28 cellular contexts compared by ENCODE assay signal in the genomic region with DNA sequence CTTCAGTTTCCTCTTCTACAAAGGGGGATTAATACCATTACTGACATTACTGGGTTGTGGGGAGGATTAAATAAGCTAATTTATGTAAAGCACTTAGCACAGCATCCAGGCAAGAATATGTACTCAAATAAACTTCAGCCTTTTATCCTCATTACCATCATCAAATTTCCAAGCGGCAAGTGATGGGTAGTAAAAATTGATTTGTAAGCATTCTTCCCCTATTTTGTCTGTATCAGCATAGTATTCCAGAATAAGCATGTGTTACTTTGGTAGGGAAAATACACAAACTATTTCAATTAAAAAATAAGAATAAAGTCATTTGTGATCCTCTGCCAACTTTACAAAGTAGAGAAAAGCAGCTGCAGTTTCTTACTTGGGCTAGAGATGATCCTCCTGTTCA.
DNase-seq lines count a peak whose midpoint lies in the region; ATAC-seq, FAIRE-seq and TF ChIP-seq lines count a peak whose summit lies in the region.
"Had no signal": no experiment of that assay in that cellular context is flagged by ENCODE, and none has a peak within 500 bp of the region (broad histone marks: within the 10 kb centered on the region; RNA-seq: fewer than 3 reads in every experiment).

No MANE protein-coding gene starts in this region.

- no TSS peak for BruUV-seq in A673 (replicated peaks; lab: Mats Ljungman, UMichigan)

- intact Hi-C loops in A673 (cut with micrococcal nuclease; ENCODE audit: unreplicated experiment) = no loop called here
- intact Hi-C loops in CD8-positive, alpha-beta T cell (cut with DNase I, micrococcal nuclease) = no loop called here
- intact Hi-C loops in pancreas (cut with DNase I) = no loop called here

- no peaks in the 10 kb centered on the region for H3K27me3 ChIP-seq in A673 (replicated peaks; ENCODE audit: insufficient read depth, low read depth, low read length, poor library complexity)
- no peaks in the 10 kb centered on the region for H3K27me3 ChIP-seq in CD8-positive, alpha-beta T cell (ENCODE audit: insufficient read depth, low read length)
- H3K27me3 ChIP-seq in pancreas = no peaks in the 10 kb centered on the region
- H3K27me3 ChIP-seq: BE2C, BLaER1 had no signal

- TF ChIP-seq RAD21 in A549 (conservative IDR thresholded peaks at IDR 0.05 in 1 of 2, IDR thresholded peaks at IDR 0.05 in 1 of 2) = no peak

- POLR2A ChIA-PET in A549 (lab: Yijun Ruan, JAX) (no interaction called here), A673 (lab: Charles Lee; ENCODE audit: low non-redundant PET) (no interaction called here)
- POLR2A ChIA-PET in CD8-positive, alpha-beta T cell (lab: Charles Lee) = no interaction called here

- H3K4me1 Mint-ChIP-seq in CD8-positive, alpha-beta T cell (ENCODE audit: low read depth) = no peaks in the 10 kb centered on the region
- H3K4me1 Mint-ChIP-seq: CD14-positive monocyte; CD4-positive, alpha-beta memory T cell; CD4-positive, CD25-positive, alpha-beta regulatory T cell had no signal

- H3K27ac ChIP-seq in A549 (no peak overlapping the region), A673 (ENCODE audit: low read depth, low read length, poor library complexity, severe bottlenecking) (no peak overlapping the region), pancreas (no peak overlapping the region)
- no peak overlapping the region for H3K27ac ChIP-seq in CD8-positive, alpha-beta T cell (ENCODE audit: low read depth, low read length)
- H3K27ac ChIP-seq: BLaER1 had no signal

- H3K27ac Mint-ChIP-seq in CD8-positive, alpha-beta T cell = no peak overlapping the region
- H3K27ac Mint-ChIP-seq: CD14-positive monocyte; CD4-positive, alpha-beta memory T cell; CD4-positive, CD25-positive, alpha-beta regulatory T cell had no signal

- H3K36me3 Mint-ChIP-seq in CD8-positive, alpha-beta T cell = peaks cover 10% of the 10 kb centered on the region
- H3K36me3 Mint-ChIP-seq: CD14-positive monocyte had no signal

- FAIRE-seq in A549 (lab: Jason Lieb, UNC) = no peak
- FAIRE-seq in endometrium (lab: Jason Lieb, UNC) = peak; percentile 93
- FAIRE-seq in pancreas (lab: Jason Lieb, UNC) = no peak
- FAIRE-seq: A204.1, D721Med, GM12878, GM12892, GM18507 had no signal

- H3K4me1 ChIP-seq in A549 (no peaks in the 10 kb centered on the region), A673 (ENCODE audit: insufficient read depth, low read length, poor library complexity, severe bottlenecking) (no peaks in the 10 kb centered on the region), pancreas (no peaks in the 10 kb centered on the region)
- H3K4me1 ChIP-seq in CD8-positive, alpha-beta T cell (ENCODE audit: insufficient read depth, low read length) = no peaks in the 10 kb centered on the region
- H3K4me1 ChIP-seq: BE2C, BLaER1, Caco-2 had no signal

- TF ChIP-seq POLR2A in A549 (IDR thresholded peaks at IDR 0.05; ENCODE audit: low read length) = no peak

- no peaks in the 10 kb centered on the region for H3K27me3 Mint-ChIP-seq in CD8-positive, alpha-beta T cell (ENCODE audit: low read depth)
- H3K27me3 Mint-ChIP-seq: CD4-positive, alpha-beta memory T cell; CD4-positive, CD25-positive, alpha-beta regulatory T cell had no signal

- CTCF ChIA-PET in A549 (lab: Yijun Ruan, JAX) = no interaction called here
- CTCF ChIA-PET in A673 (lab: Charles Lee) = no interaction called here
- CTCF ChIA-PET in CD8-positive, alpha-beta T cell (lab: Charles Lee) = no interaction called here

- WGBS in A549 (ENCODE audit: missing lambda C conversion rate) = 95% methylated on average over 1 of the region's 1 CpG
- 98% methylated on average over 1 of the region's 1 CpG for WGBS in pancreas, 2 donors

- H3K4me3 ChIP-seq in A549 (no peak overlapping the region), A673 (ENCODE audit: low read depth, low read length, poor library complexity, severe bottlenecking) (no peak overlapping the region), pancreas (no peak overlapping the region)
- H3K4me3 ChIP-seq in CD8-positive, alpha-beta T cell (ENCODE audit: low read depth, low read length) = no peak overlapping the region
- H3K4me3 ChIP-seq: BLaER1, GM12878 had no signal

- no peak for TF ChIP-seq EP300 in A549 (IDR thresholded peaks at IDR 0.05)

- ATAC-seq in A549 = no peak
- ATAC-seq in CD8-positive, alpha-beta T cell = no peak
- ATAC-seq in pancreas = no peak
- ATAC-seq: GM12878 had no signal

- H3K4me2 ChIP-seq in A549 = no peak overlapping the region
- H3K4me2 ChIP-seq: BLaER1 had no signal

- H3K36me3 ChIP-seq in A673 (ENCODE audit: insufficient read depth, low read length, poor library complexity, severe bottlenecking) = no peaks in the 10 kb centered on the region
- H3K36me3 ChIP-seq in CD8-positive, alpha-beta T cell (ENCODE audit: insufficient read depth, low read length) = no peaks in the 10 kb centered on the region
- H3K36me3 ChIP-seq in pancreas = no peaks in the 10 kb centered on the region
- H3K36me3 ChIP-seq: BE2C, BLaER1 had no signal

- 0 out of 3 replicates have a peak, but pooled peaks cover 4% of the 10 kb centered on the region for H3K9me3 ChIP-seq in A549
- H3K9me3 ChIP-seq in A673 (ENCODE audit: low read depth, low read length, poor library complexity, severe bottlenecking) = peaks cover 2% of the 10 kb centered on the region
- H3K9me3 ChIP-seq in CD8-positive, alpha-beta T cell (ENCODE audit: low read length) = no peaks in the 10 kb centered on the region
- H3K9me3 ChIP-seq in pancreas = no peaks in the 10 kb centered on the region
- H3K9me3 ChIP-seq: BE2C, BLaER1, Caco-2 had no signal

- no peak for DNase-seq in A549 (ENCODE audit: low read depth in 1 of 2, low spot score in 1 of 2)
- DNase-seq in A673 (ENCODE audit: low spot score) = peak; percentile 21
- DNase-seq in NCI-H82 treated with DMSO at 0.1 percent for 48 hours (lab: John Stamatoyannopoulos, UW; ENCODE audit: unreplicated experiment) = peak; percentile 44
- no peak for DNase-seq in DMS153 (lab: John Stamatoyannopoulos, UW)
- no peak for DNase-seq in CD8-positive, alpha-beta T cell
- DNase-seq in NCI-H2107 treated with DMSO at 0.1 percent for 48 hours (lab: John Stamatoyannopoulos, UW; ENCODE audit: unreplicated experiment) = no peak
- DNase-seq in pancreas = no peak
- DNase-seq: 8988T; ACHN; BE2C; C1 segment of cervical spinal cord; Caco-2; Calu3; CD4-positive, alpha-beta memory T cell; CD4-positive, CD25-positive, alpha-beta regulatory T cell; DMS53; DMS79; DND-41; EL; GDM1 had no signal

- TF ChIP-seq CTCF in A549 (IDR thresholded peaks at IDR 0.05) = no peak
- TF ChIP-seq CTCF in A673 (conservative IDR thresholded peaks at IDR 0.05; ENCODE audit: low read depth, low read length) = no peak
- no peak for TF ChIP-seq CTCF in CD8-positive, alpha-beta T cell (IDR thresholded peaks at IDR 0.05)
- TF ChIP-seq CTCF in pancreas (IDR thresholded peaks at IDR 0.05) = no peak

- H3K4me3 Mint-ChIP-seq in CD8-positive, alpha-beta T cell = no peak overlapping the region
- H3K4me3 Mint-ChIP-seq: CD14-positive monocyte; CD4-positive, alpha-beta memory T cell had no signal

- peaks cover 4% of the 10 kb centered on the region for H3K9me3 Mint-ChIP-seq in CD8-positive, alpha-beta T cell

TF ChIP-seq in A549, 52 proteins besides CTCF, POLR2A, EP300 and RAD21:
- peak; percentile 15 for TF ChIP-seq MAFK (IDR thresholded peaks at IDR 0.05; ENCODE audit: partially characterized antibody)
- TF ChIP-seq NFE2L2 (conservative IDR thresholded peaks at IDR 0.05; ENCODE audit: low read length) = no peak
TF ChIP-seq in A549: peak in this region for 1.

Comparison
In these comparisons a context has a peak if more than half of its experiments do, and no peak if none do; other contexts are left out.
1. DNase-seq: peak in A673 (single experiment) and NCI-H82 treated with DMSO at 0.1 percent for 48 hours (single experiment); none in A549 (0 of 2), DMS153 (single experiment), CD8-positive, alpha-beta T cell (0 of 7), NCI-H2107 treated with DMSO at 0.1 percent for 48 hours (single experiment) and pancreas (0 of 6).